ENCODE assay signal across 11 cellular contexts in genomic region chr14:75049731-75050201, GRCh38. TPM values are rescaled to one million over a fixed set of nuclear protein-coding genes. Genes with fewer than 3 reads are reported as not detected.
A peak's percentile ranks its signal among the peaks of the same experiment; 100 is the strongest.
DNase-seq lines count a peak whose midpoint lies in the region; ATAC-seq and TF ChIP-seq lines count a peak whose summit lies in the region.
"Had no signal": no experiment of that assay in that cellular context is flagged by ENCODE, and none has a peak within 500 bp of the region (broad histone marks: within the 10 kb centered on the region; RNA-seq: fewer than 3 reads in every experiment).

No MANE protein-coding gene starts in this region.

- no peaks in the 10 kb centered on the region for H3K9me3 Mint-ChIP-seq in activated T-cell treated with anti-CD3 and anti-CD28 coated beads, Interleukin-2, amount 50 U/mL, for 24 hours
- no peaks in the 10 kb centered on the region for H3K9me3 Mint-ChIP-seq in activated CD4-positive, alpha-beta memory T cell treated with anti-CD3 and anti-CD28 coated beads for 36 hours

- no peaks in the 10 kb centered on the region for H3K27me3 Mint-ChIP-seq in activated T-cell treated with anti-CD3 and anti-CD28 coated beads, Interleukin-2, amount 50 U/mL, for 24 hours
- no peaks in the 10 kb centered on the region for H3K27me3 Mint-ChIP-seq in activated CD4-positive, alpha-beta memory T cell treated with anti-CD3 and anti-CD28 coated beads for 36 hours

- intact Hi-C loops in activated CD4-positive, alpha-beta memory T cell treated with anti-CD3 and anti-CD28 coated beads for 36 hours (cut with micrococcal nuclease): loop anchor here (2.0 kb wide), 1 partner anchor 15 kb away; the partner anchor contains the start of gene ACYP1

- DNase-seq in activated T-cell treated with anti-CD3 and anti-CD28 coated beads, Interleukin-2, amount 50 U/mL, for 24 hours: no peak
- DNase-seq in activated T-cell treated with anti-CD3 and anti-CD28 coated beads for 4 hours (no peak), right atrium auricular region (ENCODE audit: low spot score) (no peak), NCI-H2227 treated with DMSO at 0.1 percent for 48 hours (lab: John Stamatoyannopoulos, UW) (no peak)
- DNase-seq in activated CD4-positive, alpha-beta memory T cell treated with anti-CD3 and anti-CD28 coated beads for 36 hours: no peak
- DNase-seq: NCI-H2107, T1000 had no signal

- no peak overlapping the region for H3K4me3 ChIP-seq in right atrium auricular region

- H3K9me3 ChIP-seq in right atrium auricular region: no peaks in the 10 kb centered on the region

- peaks cover 84% of the 10 kb centered on the region for H3K36me3 Mint-ChIP-seq in activated T-cell treated with anti-CD3 and anti-CD28 coated beads, Interleukin-2, amount 50 U/mL, for 24 hours (ENCODE audit: low read depth)
- H3K36me3 Mint-ChIP-seq in activated CD4-positive, alpha-beta memory T cell treated with anti-CD3 and anti-CD28 coated beads for 36 hours: peaks cover 31% of the 10 kb centered on the region

- peaks cover 81% of the 10 kb centered on the region for H3K4me1 Mint-ChIP-seq in activated T-cell treated with anti-CD3 and anti-CD28 coated beads, Interleukin-2, amount 50 U/mL, for 24 hours (ENCODE audit: low read depth)
- H3K4me1 Mint-ChIP-seq in activated CD4-positive, alpha-beta memory T cell treated with anti-CD3 and anti-CD28 coated beads for 36 hours (ENCODE audit: low read depth): peaks cover 73% of the 10 kb centered on the region

- H3K36me3 ChIP-seq in right atrium auricular region: no peaks in the 10 kb centered on the region
- H3K36me3 ChIP-seq: cardiac muscle cell had no signal

- no peak for TF ChIP-seq CTCF in right atrium auricular region (IDR thresholded peaks at IDR 0.05)

- CTCF ChIA-PET in activated CD4-positive, alpha-beta memory T cell treated with anti-CD3 and anti-CD28 coated beads for 36 hours (lab: Charles Lee): interaction anchor here (2.4 kb wide), 1 partner anchor 104 kb away, joined by 7 read pairs; no protein-coding TSS in a partner anchor

- H3K27ac ChIP-seq in right atrium auricular region (peak overlapping the region; percentile 33 to 93), temporal lobe (ENCODE audit: low read depth, low read length) (peak overlapping the region; percentile 87)
- H3K27ac ChIP-seq: cardiac muscle cell had no signal

- H3K27ac Mint-ChIP-seq in activated T-cell treated with anti-CD3 and anti-CD28 coated beads, Interleukin-2, amount 50 U/mL, for 24 hours: peak overlapping the region; percentile 85
- no peak overlapping the region for H3K27ac Mint-ChIP-seq in activated CD4-positive, alpha-beta memory T cell treated with anti-CD3 and anti-CD28 coated beads for 36 hours

- H3K27me3 ChIP-seq in right atrium auricular region: no peaks in the 10 kb centered on the region
- H3K27me3 ChIP-seq: cardiac muscle cell had no signal

- H3K4me3 Mint-ChIP-seq in activated T-cell treated with anti-CD3 and anti-CD28 coated beads, Interleukin-2, amount 50 U/mL, for 24 hours: peak overlapping the region; percentile 89
- H3K4me3 Mint-ChIP-seq in activated CD4-positive, alpha-beta memory T cell treated with anti-CD3 and anti-CD28 coated beads for 36 hours: peak overlapping the region; percentile 75

- ATAC-seq in HG03280 (IDR thresholded peaks at IDR 0.05; ENCODE audit: unreplicated experiment): no peak
- ATAC-seq in HG03565 (IDR thresholded peaks at IDR 0.05; ENCODE audit: unreplicated experiment): no peak

- peaks cover 0 to 25% of the 10 kb centered on the region in 2 donors for H3K4me1 ChIP-seq in right atrium auricular region

- POLR2A ChIA-PET in activated CD4-positive, alpha-beta memory T cell treated with anti-CD3 and anti-CD28 coated beads for 36 hours (lab: Charles Lee): no interaction called here

RNA-seq across cellular contexts. Expression of gene MLH3, which starts 1.5 kb away (rescaled TPM):
- total RNA-seq in activated CD4-positive, alpha-beta memory T cell treated with anti-CD3 and anti-CD28 coated beads for 36 hours: 10 to 100 TPM; 19.7 to 21.2 TPM
- total RNA-seq in right atrium auricular region (10 to 100 TPM; 16.1 to 19.1 TPM), temporal lobe (52.4 TPM)

RNA-seq across cellular contexts. Expression of gene ACYP1, which starts 14.1 kb away (rescaled TPM):
- total RNA-seq in activated CD4-positive, alpha-beta memory T cell treated with anti-CD3 and anti-CD28 coated beads for 36 hours: 10 to 100 TPM; 41.3 to 45.8 TPM
- total RNA-seq in right atrium auricular region (10 to 100 TPM; 11.0 to 19.5 TPM), temporal lobe (16.0 TPM)

RNA-seq across cellular contexts. Expression of gene ZC2HC1C, which starts 19.7 kb away (rescaled TPM):
- total RNA-seq in activated CD4-positive, alpha-beta memory T cell treated with anti-CD3 and anti-CD28 coated beads for 36 hours: 1 to 10 TPM; 1.4 to 2.1 TPM
- 10 to 100 TPM in 1 of 2 donors, 1 to 10 TPM in 1; 4.8 to 10.5 TPM for total RNA-seq in right atrium auricular region
- 1.7 TPM for total RNA-seq in temporal lobe

RNA-seq across cellular contexts. Expression of gene EIF2B2, which starts 47.0 kb away (rescaled TPM):
- 10 to 100 TPM; 61.9 to 62.6 TPM for total RNA-seq in activated CD4-positive, alpha-beta memory T cell treated with anti-CD3 and anti-CD28 coated beads for 36 hours
- total RNA-seq in right atrium auricular region (10 to 100 TPM; 26.1 to 35.3 TPM), temporal lobe (30.2 TPM)
